Comparison of ENCODE assay signal across 13 cellular contexts in the genomic region with DNA sequence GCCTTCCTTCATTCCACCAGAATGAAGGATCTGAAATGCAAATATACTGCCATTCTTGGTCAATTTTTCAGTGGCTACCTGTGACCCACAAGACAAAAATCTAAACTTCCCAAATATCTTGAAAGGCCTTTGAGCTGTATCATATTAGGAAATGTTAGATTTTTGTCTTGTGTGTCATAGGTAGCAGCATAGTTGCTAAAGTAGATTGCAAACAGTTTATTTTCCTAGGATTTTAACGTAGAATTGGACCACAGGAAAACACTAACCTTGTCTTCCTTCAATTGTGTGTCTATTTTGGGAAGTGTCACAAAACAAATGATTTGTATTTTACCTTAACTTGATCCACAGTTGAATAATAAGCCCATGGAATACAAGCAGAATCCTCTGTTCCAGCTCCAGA. TPM values are rescaled to one million over a fixed set of nuclear protein-coding genes. Genes with fewer than 3 reads are reported as not detected.
DNase-seq lines count a peak whose midpoint lies in the region; ATAC-seq, FAIRE-seq and TF ChIP-seq lines count a peak whose summit lies in the region.
"Had no signal": no experiment of that assay in that cellular context is flagged by ENCODE, and none has a peak within 500 bp of the region (broad histone marks: within the 10 kb centered on the region; RNA-seq: fewer than 3 reads in every experiment).

No MANE protein-coding gene starts in this region.

- H3K4me1 Mint-ChIP-seq in MCF 10A (ENCODE audit: insufficient read depth, unreplicated experiment): peaks cover 11% of the 10 kb centered on the region

- H3K27me3 ChIP-seq in left lung: no peaks in the 10 kb centered on the region
- no peaks in the 10 kb centered on the region for H3K27me3 ChIP-seq in tibial artery
- no peaks in the 10 kb centered on the region for H3K27me3 ChIP-seq in BE2C
- H3K27me3 ChIP-seq: neural progenitor cell had no signal

- no peak for FAIRE-seq in GM12892 (lab: Jason Lieb, UNC)
- FAIRE-seq: H1 had no signal

- peak; percentile 8 for ATAC-seq in left lung
- no peak for ATAC-seq in HG03571 (IDR thresholded peaks at IDR 0.05; ENCODE audit: unreplicated experiment)
- ATAC-seq: activated naive CD4-positive, alpha-beta T cell treated with anti-CD3 and anti-CD28 coated beads, Interleukin-2, amount 50 U/mL, for 72 hours had no signal

- no peak overlapping the region for H3K27ac Mint-ChIP-seq in MCF 10A (ENCODE audit: low read depth, unreplicated experiment)
- H3K27ac Mint-ChIP-seq: activated naive CD4-positive, alpha-beta T cell treated with anti-CD3 and anti-CD28 coated beads, Interleukin-2, amount 50 U/mL, for 72 hours; neural progenitor cell had no signal

- no TSS peak for BruUV-seq in MCF 10A (replicated peaks; lab: Mats Ljungman, UMichigan)

- POLR2A ChIA-PET in MCF 10A (lab: Yijun Ruan, JAX): interaction anchor here (0.8 to 4.4 kb wide), 9 partner anchors 11 to 119 kb away, joined by 3 to 41 read pairs (median 5); a partner anchor contains a TSS

- peaks cover 6% of the 10 kb centered on the region for H3K9me3 Mint-ChIP-seq in MCF 10A (ENCODE audit: unreplicated experiment)
- H3K9me3 Mint-ChIP-seq: activated naive CD4-positive, alpha-beta T cell treated with anti-CD3 and anti-CD28 coated beads, Interleukin-2, amount 50 U/mL, for 72 hours had no signal

- no peak for TF ChIP-seq POLR2A in GM12892 (IDR thresholded peaks at IDR 0.05; ENCODE audit: low read depth, low read length)

- no peaks in the 10 kb centered on the region for H3K36me3 Mint-ChIP-seq in MCF 10A (ENCODE audit: insufficient read depth, unreplicated experiment)

- H3K27ac ChIP-seq in left lung: peak overlapping the region in 1 of 2 donors; percentile 72
- peak overlapping the region; percentile 17 to 30 for H3K27ac ChIP-seq in tibial artery
- H3K27ac ChIP-seq: neural progenitor cell had no signal

- H3K27me3 Mint-ChIP-seq in MCF 10A (ENCODE audit: insufficient read depth, unreplicated experiment): no peaks in the 10 kb centered on the region

- H3K4me3 Mint-ChIP-seq in MCF 10A (ENCODE audit: unreplicated experiment): no peak overlapping the region
- H3K4me3 Mint-ChIP-seq: neural progenitor cell had no signal

- H3K4me1 ChIP-seq in left lung (peaks cover 9 to 17% of the 10 kb centered on the region in 2 donors), tibial artery (peaks cover 0 to 22% (median 5%) of the 10 kb centered on the region in 4 donors), BE2C (no peaks in the 10 kb centered on the region)

- H3K36me3 ChIP-seq in left lung: peaks cover 0 to 5% of the 10 kb centered on the region in 2 donors
- peaks cover 7 to 28% (median 24%) of the 10 kb centered on the region in 3 donors for H3K36me3 ChIP-seq in tibial artery
- H3K36me3 ChIP-seq in BE2C: no peaks in the 10 kb centered on the region
- H3K36me3 ChIP-seq: neural progenitor cell had no signal

- TF ChIP-seq CTCF in MCF 10A (IDR thresholded peaks at IDR 0.05; ENCODE audit: unreplicated experiment) (no peak), left lung (IDR thresholded peaks at IDR 0.05) (no peak), tibial artery (IDR thresholded peaks at IDR 0.05) (no peak), BE2C (IDR thresholded peaks at IDR 0.05; ENCODE audit: low read depth, low read length) (no peak)

- intact Hi-C loops in MCF 10A (cut with micrococcal nuclease): no loop called here
- intact Hi-C loops in left lung (cut with DNase I): no loop called here
- intact Hi-C loops in tibial artery (cut with DNase I; ENCODE audit: low total_unique reads): no loop called here

- CTCF ChIA-PET in MCF 10A (lab: Yijun Ruan, JAX): interaction anchor here (0.7 to 2.0 kb wide), 4 partner anchors 24 to 298 kb away, joined by 3 to 14 read pairs (median 4); no protein-coding TSS in a partner anchor

- DNase-seq in HS-27A (ENCODE audit: low read depth): peak; percentile 82
- peak; percentile 42 for DNase-seq in MCF 10A (ENCODE audit: unreplicated experiment)
- no peak for DNase-seq in left lung
- no peak for DNase-seq in tibial artery
- DNase-seq in GM12892 (ENCODE audit: insufficient read length): no peak
- DNase-seq in BE2C: no peak
- DNase-seq: activated CD4-positive, alpha-beta T cell treated with anti-CD3 and anti-CD28 coated beads, Interleukin-2, amount 50 U/mL, for 48 hours; stimulated activated CD4-positive, alpha-beta T cell treated with anti-CD3 and anti-CD28 coated beads, Interleukin-2, amount 100 ng/mL, for 24 hours had no signal

- H3K9me3 ChIP-seq in left lung: no peaks in the 10 kb centered on the region
- no peaks in the 10 kb centered on the region for H3K9me3 ChIP-seq in tibial artery
- H3K9me3 ChIP-seq in BE2C: no peaks in the 10 kb centered on the region

- H3K4me3 ChIP-seq in left lung (no peak overlapping the region), tibial artery (no peak overlapping the region), BE2C (ENCODE audit: low read depth, low read length) (no peak overlapping the region)
- H3K4me3 ChIP-seq: neural progenitor cell had no signal

RNA-seq across cellular contexts. Expression of a gene that starts 42.4 kb away (rescaled TPM):
- total RNA-seq in MCF 10A (2022) (0.37 TPM in 1 of 2 replicates, not detected in the other), left lung (10 to 100 TPM in 1 of 2 donors, 1 to 10 TPM in 1; 5.8 to 15.4 TPM)
- polyA plus RNA-seq in GM12892 (2012; ENCODE audit: missing spikeins): not detected
- not detected for polyA plus RNA-seq in BE2C (2012; ENCODE audit: insufficient read depth, insufficient read length, low read depth)
- total RNA-seq: activated naive CD4-positive, alpha-beta T cell treated with anti-CD3 and anti-CD28 coated beads, Interleukin-2, amount 50 U/mL, for 72 hours; Daoy had no signal

RNA-seq across cellular contexts. Expression of a gene that starts 49.8 kb away (rescaled TPM):
- total RNA-seq in MCF 10A (2022) (7.7 and 11.1 TPM in 2 replicates), left lung (10 to 100 TPM; 26.2 to 28.7 TPM)
- 15.4 TPM for polyA plus RNA-seq in GM12892 (2012; ENCODE audit: missing spikeins)
- 2.9 TPM for polyA plus RNA-seq in BE2C (2012; ENCODE audit: insufficient read depth, insufficient read length, low read depth)

Comparison
In these comparisons a context has a peak if more than half of its experiments do, and no peak if none do; other contexts are left out.
1. DNase-seq: peak in HS-27A (single experiment) and MCF 10A (single experiment); none in left lung (0 of 2), tibial artery (0 of 2), GM12892 (single experiment) and BE2C (single experiment).